Comparison of ENCODE assay signal across 28 cellular contexts in genomic region chr4:69518102-69518501, GRCh38. TPM values are rescaled to one million over a fixed set of nuclear protein-coding genes. Genes with fewer than 3 reads are reported as not detected.
"Had no signal": no experiment of that assay in that cellular context is flagged by ENCODE, and none has a peak within 500 bp of the region (broad histone marks: within the 10 kb centered on the region; RNA-seq: fewer than 3 reads in every experiment).

No MANE protein-coding gene starts in this region.

- H3K9me3 ChIP-seq: colonic mucosa, prostate gland, thoracic aorta had no signal

- H3K4me3 ChIP-seq: colonic mucosa, esophagus muscularis mucosa, gastroesophageal sphincter, heart right ventricle, lung, prostate gland, skin epidermis, spleen, thoracic aorta, tibial nerve, upper lobe of left lung had no signal

- H3K4me1 ChIP-seq: colonic mucosa, esophagus muscularis mucosa, foreskin keratinocyte, gastroesophageal sphincter, heart right ventricle, prostate gland, spleen, tibial nerve, upper lobe of left lung had no signal

- H3K27ac ChIP-seq: colonic mucosa, epithelial cell of prostate, esophagus muscularis mucosa, foreskin keratinocyte, gastroesophageal sphincter, heart right ventricle, prostate gland, skin epidermis, spleen, thoracic aorta, tibial nerve, upper lobe of left lung had no signal

- ATAC-seq: foreskin keratinocyte; gastroesophageal sphincter; heart right ventricle; left colon; left ventricle myocardium superior; naive thymus-derived CD4-positive, alpha-beta T cell; right cardiac atrium; stimulated activated naive B cell treated with anti-CD40 and anti-IgM and Interleukin-4, amounts not matched to agents 10 μg/mL and 1 μg/mL and 100 μg/mL, for 72 hours had no signal

- H3K27me3 ChIP-seq: colonic mucosa, foreskin keratinocyte, heart right ventricle, spleen, tibial nerve, upper lobe of left lung had no signal

- H3K36me3 ChIP-seq: colonic mucosa, esophagus muscularis mucosa, gastroesophageal sphincter, prostate gland, spleen, thoracic aorta, tibial nerve, upper lobe of left lung had no signal

- DNase-seq: colonic mucosa; effector CD8-positive, alpha-beta T cell; endodermal cell; foreskin keratinocyte; glutamatergic neuron; heart right ventricle; hippocampal formation; left colon; left ventricle myocardium superior; naive thymus-derived CD4-positive, alpha-beta T cell; nephron progenitor cell; nucleus accumbens; right cardiac atrium; spleen; stimulated activated CD4-positive, alpha-beta T cell treated with anti-CD3 and anti-CD28 coated beads, Interleukin-2, amount 100 ng/mL, for 48 hours; stimulated activated naive B cell treated with anti-CD40 and anti-IgM and Interleukin-4, amounts not matched to agents 10 μg/mL and 1 μg/mL and 100 μg/mL, for 72 hours; upper lobe of left lung had no signal

RNA-seq across cellular contexts. Expression of gene UGT2B4, which starts 22.4 kb away (rescaled TPM):
- total RNA-seq: chondrocyte; endodermal cell; esophagus muscularis mucosa; fibroblast of lung; foreskin keratinocyte; gastroesophageal sphincter; left colon; left ventricle myocardium superior; naive thymus-derived CD4-positive, alpha-beta T cell; osteocyte; spleen; thoracic aorta; tibial nerve had no signal
- polyA plus RNA-seq: fibroblast of lung; foreskin keratinocyte; naive thymus-derived CD4-positive, alpha-beta T cell had no signal
